Comparison of ENCODE assay signal across 8 cellular contexts in genomic region chr3:123027292-123028232, GRCh38. TPM values are rescaled to one million over a fixed set of nuclear protein-coding genes. Genes with fewer than 3 reads are reported as not detected.
DNase-seq lines count a peak whose midpoint lies in the region; ATAC-seq and TF ChIP-seq lines count a peak whose summit lies in the region.

Gene SEMA5B (minus strand): TSS chr3:123027763. CDS start chr3:122961263, 66,500 bp downstream.

- TF ChIP-seq CTCF in ovary (IDR thresholded peaks at IDR 0.05): peak in 2 of 3 donors; percentile 15 to 18

- H3K4me1 ChIP-seq in ovary (ENCODE audit: insufficient read depth): peaks cover 6% of the 10 kb centered on the region

- DNase-seq in DMS53 (lab: John Stamatoyannopoulos, UW): peak; percentile 49
- DNase-seq in DMS53 treated with DMSO at 0.1 percent for 48 hours (lab: John Stamatoyannopoulos, UW; ENCODE audit: unreplicated experiment): no peak
- peak; percentile 63 for DNase-seq in NCI-H1105 (lab: John Stamatoyannopoulos, UW)
- peak; percentile 65 for DNase-seq in activated effector memory CD4-positive, alpha-beta T cell treated with anti-CD3 and anti-CD28 coated beads, Interleukin-2, amount 50 U/mL, for 16 hours
- peak; percentile 69 for DNase-seq in Right ventricle myocardium inferior (ENCODE audit: missing footprints)
- DNase-seq in ovary: peak; percentile 18 to 65 (median 50)
- no peak for DNase-seq in RKO (ENCODE audit: low spot score)

- peak within 1 kb of the TSS; percentile 43 for H3K4me3 ChIP-seq in ovary

- ATAC-seq in Right ventricle myocardium inferior (peak; percentile 76), HG03045 (IDR thresholded peaks at IDR 0.05; ENCODE audit: unreplicated experiment) (no peak)

- H3K9me3 ChIP-seq in ovary: no peaks in the 10 kb centered on the region

- peak within 1 kb of the TSS in 1 of 2 donors; percentile 17 for H3K27ac ChIP-seq in ovary

- TF ChIP-seq POLR2A in ovary (IDR thresholded peaks at IDR 0.05): no peak

- no peaks in the 10 kb centered on the region for H3K27me3 ChIP-seq in ovary

- TF ChIP-seq EP300 in ovary (IDR thresholded peaks at IDR 0.05): no peak

- H3K36me3 ChIP-seq in ovary: no peaks in the 10 kb centered on the region

- intact Hi-C loops in Right ventricle myocardium inferior (cut with DNase I): loop anchor here (1.0 to 10.0 kb wide), 4 partner anchors 45 to 1483 kb away; partner anchors contain the start of gene POLQ
- intact Hi-C loops in ovary (cut with DNase I): loop anchor here in 2 of 4 donors (5.0 to 10.0 kb wide), 2 partner anchors 70 to 83 kb away; no protein-coding TSS in a partner anchor

- WGBS in ovary, 3 donors: 1% methylated on average over 36 to 91 of the region's 94 CpGs

RNA-seq across cellular contexts. Expression of gene SEMA5B, which starts in this region (rescaled TPM):
- total RNA-seq in Right ventricle myocardium inferior (5.2 TPM), ovary (1 to 10 TPM in 3 of 7 donors, under 1 TPM in 4; 0.22 to 2.4 (median 0.36) TPM)
- polyA plus RNA-seq in ovary: 1 to 10 TPM; 1.3 to 3.1 TPM

Comparison
In these comparisons a context has a peak if more than half of its experiments do, and no peak if none do; other contexts are left out.
1. DNase-seq: peak in DMS53 (single experiment), NCI-H1105 (single experiment), activated effector memory CD4-positive, alpha-beta T cell treated with anti-CD3 and anti-CD28 coated beads, Interleukin-2, amount 50 U/mL, for 16 hours (single experiment), Right ventricle myocardium inferior (single experiment) and ovary (5 of 5); none in DMS53 treated with DMSO at 0.1 percent for 48 hours (single experiment) and RKO (single experiment).